Comparison of ENCODE assay signal across 17 cellular contexts in the genomic region with DNA sequence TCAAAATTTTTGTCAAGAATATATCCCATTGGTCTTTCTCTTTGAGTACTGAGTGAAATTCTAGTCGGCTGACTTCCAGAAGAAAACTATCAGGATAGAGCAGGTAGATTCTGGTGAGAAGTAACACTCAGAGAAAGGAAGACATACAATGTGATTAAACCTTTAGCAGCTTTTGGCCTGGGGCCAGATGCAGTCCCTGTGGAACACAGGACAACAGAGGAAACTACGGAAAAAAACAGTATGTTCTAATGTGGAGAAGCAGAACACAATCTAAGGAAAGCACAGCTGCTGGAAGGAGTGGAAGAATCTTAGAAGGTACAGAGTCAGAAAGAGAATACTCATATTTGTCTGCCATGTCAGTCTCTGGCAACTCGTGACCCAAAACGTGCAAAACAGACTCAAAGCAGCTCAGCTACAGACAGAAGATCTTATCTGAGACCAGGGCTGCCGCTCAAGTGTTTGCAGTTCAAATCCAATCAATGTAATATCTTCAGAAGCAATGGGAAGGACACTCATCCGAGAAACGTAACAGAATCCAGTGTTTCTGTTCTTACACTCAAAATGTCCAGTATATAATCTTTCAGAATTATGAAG.
A peak's percentile ranks its signal among the peaks of the same experiment; 100 is the strongest.
DNase-seq lines count a peak whose midpoint lies in the region; FAIRE-seq and TF ChIP-seq lines count a peak whose summit lies in the region.
"Had no signal": no experiment of that assay in that cellular context is flagged by ENCODE, and none has a peak within 500 bp of the region (broad histone marks: within the 10 kb centered on the region; RNA-seq: fewer than 3 reads in every experiment).

No MANE protein-coding gene starts in this region.

- H3K9me3 ChIP-seq in endothelial cell of umbilical vein (replicated peaks; ENCODE audit: control insufficient read depth, insufficient read depth, low read length) (no peaks in the 10 kb centered on the region), smooth muscle cell (replicated peaks; ENCODE audit: low read depth) (no peaks in the 10 kb centered on the region)
- H3K9me3 ChIP-seq: BLaER1 treated with 17β-estradiol and CSF1 and Interleukin-3, amounts not matched to agents 10 nM and 100 nM had no signal

- no peak for TF ChIP-seq POLR2A in endothelial cell of umbilical vein (IDR thresholded peaks at IDR 0.05; ENCODE audit: low read depth, low read length)

- TF ChIP-seq CTCF in endothelial cell of umbilical vein (IDR thresholded peaks at IDR 0.05; ENCODE audit: extremely low read depth in 1 of 2, insufficient read depth in 1 of 2, low read depth in 1 of 2, low read length in 2 of 2), result no peak
- no peak for TF ChIP-seq CTCF in smooth muscle cell (IDR thresholded peaks at IDR 0.05; ENCODE audit: borderline replicate concordance, insufficient read depth, poor library complexity, severe bottlenecking)

- H3K36me3 ChIP-seq in endothelial cell of umbilical vein (ENCODE audit: control insufficient read depth in 2 of 2, extremely low read depth in 1 of 2, insufficient read depth in 2 of 2, low read length in 2 of 2) (no peaks in the 10 kb centered on the region), smooth muscle cell (ENCODE audit: low read depth) (no peaks in the 10 kb centered on the region)
- H3K36me3 ChIP-seq: BLaER1 treated with 17β-estradiol and CSF1 and Interleukin-3, amounts not matched to agents 10 nM and 100 nM had no signal

- BruUV-seq in endothelial cell of umbilical vein (replicated peaks; lab: Mats Ljungman, UMichigan), result no TSS peak

- POLR2A ChIA-PET in endothelial cell of umbilical vein (lab: Charles Lee), result no interaction called here

- dilution Hi-C loops in endothelial cell of umbilical vein (cut with MboI; ENCODE audit: extremely low pct_ligation_motif_present, low sequenced_read_pairs), result no loop called here

- H3K9ac ChIP-seq in endothelial cell of umbilical vein (replicated peaks; ENCODE audit: extremely low read depth, insufficient read depth, low read length) (no peak overlapping the region), smooth muscle cell (ENCODE audit: low read depth) (no peak overlapping the region)
- H3K9ac ChIP-seq: BLaER1 treated with 17β-estradiol and CSF1 and Interleukin-3, amounts not matched to agents 10 nM and 100 nM had no signal

- DNase-seq in NCI-H82 (lab: John Stamatoyannopoulos, UW) (peak; percentile 28), NCI-H82 treated with DMSO at 0.1 percent for 48 hours (lab: John Stamatoyannopoulos, UW; ENCODE audit: unreplicated experiment) (no peak), NCI-H69 (lab: John Stamatoyannopoulos, UW) (peak; percentile 22), endothelial cell of umbilical vein (ENCODE audit: low read depth, low spot score) (peak; percentile 17), smooth muscle cell (lab: John Stamatoyannopoulos, UW; ENCODE audit: unreplicated experiment) (no peak), HuH-7 (ENCODE audit: low spot score) (no peak), NCI-H526 treated with DMSO at 0.1 percent for 48 hours (lab: John Stamatoyannopoulos, UW) (no peak), NCI-H1048 (lab: John Stamatoyannopoulos, UW) (no peak)
- DNase-seq: H9, NCI-H146, NCI-H2081 treated with DMSO at 0.1 percent for 48 hours, NCI-H226, NCI-H524 treated with DMSO at 0.1 percent for 48 hours, T-cell had no signal

- H4K20me1 ChIP-seq in endothelial cell of umbilical vein (replicated peaks; ENCODE audit: control insufficient read depth, extremely low read depth, insufficient read depth, low read length) (no peaks in the 10 kb centered on the region), smooth muscle cell (ENCODE audit: low read depth) (no peaks in the 10 kb centered on the region)
- H4K20me1 ChIP-seq: BLaER1 treated with 17β-estradiol and CSF1 and Interleukin-3, amounts not matched to agents 10 nM and 100 nM had no signal

- H2AFZ ChIP-seq in endothelial cell of umbilical vein (ENCODE audit: low read depth, low read length), result no peak overlapping the region
- peak overlapping the region; percentile 33 for H2AFZ ChIP-seq in smooth muscle cell (ENCODE audit: low read depth)

- WGBS in smooth muscle cell (ENCODE audit: low lambda C conversion rate), result 65% methylated on average over 7 of the region's 7 CpGs

- H3K27me3 ChIP-seq in endothelial cell of umbilical vein (ENCODE audit: control insufficient read depth in 2 of 2, insufficient read depth in 2 of 2, low read length in 2 of 2) (no peaks in the 10 kb centered on the region), smooth muscle cell (ENCODE audit: low read depth) (no peaks in the 10 kb centered on the region)
- H3K27me3 ChIP-seq: BLaER1 treated with 17β-estradiol and CSF1 and Interleukin-3, amounts not matched to agents 10 nM and 100 nM had no signal

- H3K27ac ChIP-seq in endothelial cell of umbilical vein (ENCODE audit: insufficient read depth, low read depth, low read length), result no peak overlapping the region
- H3K27ac ChIP-seq in smooth muscle cell (ENCODE audit: low read depth), result no peak overlapping the region
- H3K27ac ChIP-seq: BLaER1 treated with 17β-estradiol and CSF1 and Interleukin-3, amounts not matched to agents 10 nM and 100 nM; SK-N-MC had no signal

- H3K4me2 ChIP-seq in endothelial cell of umbilical vein (ENCODE audit: insufficient read depth, low read length) (no peak overlapping the region), smooth muscle cell (no peak overlapping the region)
- H3K4me2 ChIP-seq: BLaER1 treated with 17β-estradiol and CSF1 and Interleukin-3, amounts not matched to agents 10 nM and 100 nM had no signal

- H3K79me2 ChIP-seq in endothelial cell of umbilical vein (ENCODE audit: control insufficient read depth, insufficient read depth, low read length), result no peaks in the 10 kb centered on the region
- H3K79me2 ChIP-seq in smooth muscle cell (ENCODE audit: low read depth), result no peaks in the 10 kb centered on the region

- H3K4me1 ChIP-seq in endothelial cell of umbilical vein (ENCODE audit: control insufficient read depth, extremely low read depth, insufficient read depth, low read length), result no peaks in the 10 kb centered on the region
- peaks cover under 1% of the 10 kb centered on the region for H3K4me1 ChIP-seq in smooth muscle cell (ENCODE audit: low read depth)
- H3K4me1 ChIP-seq: BLaER1 treated with 17β-estradiol and CSF1 and Interleukin-3, amounts not matched to agents 10 nM and 100 nM had no signal

- CTCF ChIA-PET in endothelial cell of umbilical vein (lab: Charles Lee), result no interaction called here

- no peaks in the 10 kb centered on the region for H3K9me1 ChIP-seq in endothelial cell of umbilical vein (replicated peaks; ENCODE audit: control insufficient read depth, extremely low read depth, insufficient read depth, low read length)

- H3K4me3 ChIP-seq in endothelial cell of umbilical vein (replicated peaks in 1 of 3; ENCODE audit: insufficient read depth in 1 of 3, low read depth in 1 of 3, low read length in 3 of 3) (no peak overlapping the region), smooth muscle cell (no peak overlapping the region)
- H3K4me3 ChIP-seq: BLaER1 treated with 17β-estradiol and CSF1 and Interleukin-3, amounts not matched to agents 10 nM and 100 nM; SK-N-MC had no signal

- no peak for FAIRE-seq in endothelial cell of umbilical vein (lab: Jason Lieb, UNC)
- FAIRE-seq: GM12892 had no signal

- intact Hi-C loops in endothelial cell of umbilical vein (cut with micrococcal nuclease), result no loop called here

- H3F3A ChIP-seq in smooth muscle cell (ENCODE audit: low read depth), result no peaks in the 10 kb centered on the region

TF ChIP-seq in endothelial cell of umbilical vein, 7 proteins besides CTCF, POLR2A, EP300 and RAD21:
- TF ChIP-seq GATA2 (IDR thresholded peaks at IDR 0.05; ENCODE audit: insufficient read depth, insufficient read length, low read depth, low read length) (no peak), MYC (IDR thresholded peaks at IDR 0.05; ENCODE audit: low read depth, low read length) (no peak), POLR2AphosphoS5 (IDR thresholded peaks at IDR 0.05; ENCODE audit: insufficient read depth, low read depth, low read length) (no peak), EZH2 (IDR thresholded peaks at IDR 0.05; ENCODE audit: borderline replicate concordance, low read depth, low read length, severe bottlenecking) (no peak), JUN (IDR thresholded peaks at IDR 0.05; ENCODE audit: borderline replicate concordance, insufficient read depth, insufficient read length, low read depth) (no peak)
TF ChIP-seq in endothelial cell of umbilical vein: peak in this region for 0.

Comparison
In these comparisons a context has a peak if more than half of its experiments do, and no peak if none do; other contexts are left out.
1. DNase-seq: peak in NCI-H82 (single experiment), NCI-H69 (single experiment) and endothelial cell of umbilical vein (single experiment); none in NCI-H82 treated with DMSO at 0.1 percent for 48 hours (single experiment), smooth muscle cell (single experiment), HuH-7 (single experiment), NCI-H526 treated with DMSO at 0.1 percent for 48 hours (single experiment) and NCI-H1048 (single experiment).